In genomic region chr4:99574530-99575314, GRCh38 we compare ENCODE assay signal across 10 cellular contexts. TPM values are rescaled to one million over a fixed set of nuclear protein-coding genes. Genes with fewer than 3 reads are reported as not detected.
DNase-seq lines count a peak whose midpoint lies in the region; ATAC-seq and TF ChIP-seq lines count a peak whose summit lies in the region.
"Had no signal": no experiment of that assay in that cellular context is flagged by ENCODE, and none has a peak within 500 bp of the region (broad histone marks: within the 10 kb centered on the region; RNA-seq: fewer than 3 reads in every experiment).

Gene MTTP, plus strand, starts transcription at chr4:99574824. Its CDS starts 86 bp downstream, at chr4:99574910.

- peak within 1 kb of the TSS; percentile 10; the same call in 1 of the 2 replicates for H3K27ac ChIP-seq in MM.1S (ENCODE audit: low read length)
- no peak within 1 kb of the TSS for H3K27ac ChIP-seq in neuronal stem cell (replicated peaks; ENCODE audit: low read length)
- peak within 1 kb of the TSS in 4 of 8 donors; percentile 8 to 50 (median 48) for H3K27ac ChIP-seq in spleen
- H3K27ac ChIP-seq in PC-3 (ENCODE audit: low read length) = no peak within 1 kb of the TSS

- POLR2A ChIA-PET in PC-3 (lab: Charles Lee; ENCODE audit: unreplicated experiment) = no interaction called here

- H3K79me1 ChIP-seq in neuronal stem cell (ENCODE audit: low read depth, low read length) = no peaks in the 10 kb centered on the region

- H3K79me2 ChIP-seq in MM.1S (ENCODE audit: low read length) (no peaks in the 10 kb centered on the region), PC-3 (ENCODE audit: low read length) (no peaks in the 10 kb centered on the region)

- TF ChIP-seq CTCF in MM.1S (IDR thresholded peaks at IDR 0.05; ENCODE audit: low read length) = no peak
- TF ChIP-seq CTCF in spleen (IDR thresholded peaks at IDR 0.05 in 8 of 11, conservative IDR thresholded peaks at IDR 0.05 in 3 of 11) = no peak
- TF ChIP-seq CTCF in mesothelial cell of epicardium (IDR thresholded peaks at IDR 0.05; ENCODE audit: unreplicated experiment) = no peak
- TF ChIP-seq CTCF in PC-3 (conservative IDR thresholded peaks at IDR 0.05; ENCODE audit: low read depth, low read length) = no peak

- H3K23ac ChIP-seq in neuronal stem cell (ENCODE audit: low read depth, low read length, poor library complexity) = no peak within 1 kb of the TSS

- CTCF ChIA-PET in PC-3 (lab: Charles Lee) = no interaction called here

- H3K4me1 Mint-ChIP-seq in mesothelial cell of epicardium = no peaks in the 10 kb centered on the region

- no peak within 1 kb of the TSS for H2BK15ac ChIP-seq in neuronal stem cell (ENCODE audit: low read length)

- no peak within 1 kb of the TSS for H3K4ac ChIP-seq in neuronal stem cell (ENCODE audit: low read length)

- intact Hi-C loops in spleen (cut with DNase I; ENCODE audit: low total_unique reads) = no loop called here
- intact Hi-C loops in PC-3 (cut with micrococcal nuclease) = no loop called here

- H3K4me3 Mint-ChIP-seq in mesothelial cell of epicardium = no peak within 1 kb of the TSS

- H3K9ac ChIP-seq in MM.1S (ENCODE audit: low read length) (no peak within 1 kb of the TSS), neuronal stem cell (ENCODE audit: low read depth, low read length, poor library complexity) (no peak within 1 kb of the TSS), PC-3 (ENCODE audit: low read length) (no peak within 1 kb of the TSS)

- H3K9me2 ChIP-seq in MM.1S (replicated peaks; ENCODE audit: insufficient read depth, low read length) (no peaks in the 10 kb centered on the region), PC-3 (replicated peaks; ENCODE audit: low read length) (no peaks in the 10 kb centered on the region)

- WGBS in neuronal stem cell (ENCODE audit: extremely low coverage in 2 of 2, insufficient read length in 2 of 2, insufficient replicate concordance in 1 of 2), 2 donors = no CpG with 5 or more reads among the region's 3 CpGs
- 67 to 75% (median 71%) methylated on average over 3 of the region's 3 CpGs for WGBS in spleen, 5 donors

- H3K27ac Mint-ChIP-seq in mesothelial cell of epicardium = no peak within 1 kb of the TSS

- H2BK12ac ChIP-seq in neuronal stem cell (ENCODE audit: low read length) = no peak within 1 kb of the TSS

- H2BK120ac ChIP-seq in neuronal stem cell (ENCODE audit: low read depth, low read length) = no peak within 1 kb of the TSS

- H3K4me2 ChIP-seq in MM.1S (ENCODE audit: low read depth, low read length) (peak within 1 kb of the TSS; percentile 32), neuronal stem cell (ENCODE audit: insufficient read depth, low read length, poor library complexity, severe bottlenecking) (no peak within 1 kb of the TSS), PC-3 (ENCODE audit: low read length) (no peak within 1 kb of the TSS)

- H3K14ac ChIP-seq in neuronal stem cell (ENCODE audit: low read length) = no peak within 1 kb of the TSS

- H4K91ac ChIP-seq in neuronal stem cell (ENCODE audit: low read depth, low read length, poor library complexity) = no peak within 1 kb of the TSS

- H3K27me3 ChIP-seq in MM.1S (replicated peaks; ENCODE audit: insufficient read depth, low read length) = no peaks in the 10 kb centered on the region
- no peaks in the 10 kb centered on the region for H3K27me3 ChIP-seq in neuronal stem cell (ENCODE audit: control insufficient read depth in 3 of 3, insufficient read depth in 3 of 3, low read depth in 1 of 3, low read length in 3 of 3)
- H3K27me3 ChIP-seq in spleen (replicated peaks in 1 of 7) = peaks cover 0 to 4% (median 0%) of the 10 kb centered on the region in 7 donors
- H3K27me3 ChIP-seq in PC-3 (ENCODE audit: low read length) = peaks cover 15% of the 10 kb centered on the region

- H4K8ac ChIP-seq in neuronal stem cell (ENCODE audit: low read depth, low read length) = no peak within 1 kb of the TSS

- H3K4me1 ChIP-seq in MM.1S (ENCODE audit: low read length) (no peaks in the 10 kb centered on the region), neuronal stem cell (ENCODE audit: control insufficient read depth in 2 of 2, insufficient read depth in 1 of 2, low read depth in 1 of 2, low read length in 2 of 2) (peaks cover 0 to 12% of the 10 kb centered on the region in 2 donors), spleen (peaks cover 0 to 6% (median 0%) of the 10 kb centered on the region in 6 donors), PC-3 (ENCODE audit: insufficient read depth, low read length) (no peaks in the 10 kb centered on the region)

- no peak within 1 kb of the TSS for H3K18ac ChIP-seq in neuronal stem cell (ENCODE audit: low read length)

- no peak within 1 kb of the TSS for H2AK5ac ChIP-seq in neuronal stem cell (ENCODE audit: low read depth, low read length)

- H2AFZ ChIP-seq in MM.1S (ENCODE audit: low read length) (peak within 1 kb of the TSS; percentile 44), neuronal stem cell (ENCODE audit: low read length) (peak within 1 kb of the TSS; percentile 71), PC-3 (ENCODE audit: low read length) (no peak within 1 kb of the TSS)

- no peak for TF ChIP-seq POLR2A in spleen (IDR thresholded peaks at IDR 0.05)

- H4K20me1 ChIP-seq in MM.1S (ENCODE audit: insufficient read depth, low read length) (no peaks in the 10 kb centered on the region), PC-3 (ENCODE audit: low read length) (no peaks in the 10 kb centered on the region)

- ATAC-seq in GM18907 (IDR thresholded peaks at IDR 0.05; ENCODE audit: unreplicated experiment) (peak; percentile 85), HG02759 (IDR thresholded peaks at IDR 0.05; ENCODE audit: unreplicated experiment) (peak; percentile 81), PC-3 (no peak)

- no peaks in the 10 kb centered on the region for H3K36me3 Mint-ChIP-seq in mesothelial cell of epicardium

- H3K27me3 Mint-ChIP-seq in mesothelial cell of epicardium (ENCODE audit: low read depth) = peaks cover 30% of the 10 kb centered on the region

- H3K9me3 Mint-ChIP-seq in mesothelial cell of epicardium = no peaks in the 10 kb centered on the region

- no peaks in the 10 kb centered on the region for H3K9me3 ChIP-seq in MM.1S (replicated peaks; ENCODE audit: insufficient read depth, low read length)
- no peaks in the 10 kb centered on the region for H3K9me3 ChIP-seq in neuronal stem cell (replicated peaks in 1 of 2; ENCODE audit: control insufficient read depth in 2 of 2, insufficient read depth in 1 of 2, low read depth in 1 of 2, low read length in 2 of 2)
- no peaks in the 10 kb centered on the region for H3K9me3 ChIP-seq in spleen
- H3K9me3 ChIP-seq in PC-3 (ENCODE audit: low read length) = no peaks in the 10 kb centered on the region

- H2BK5ac ChIP-seq in neuronal stem cell (ENCODE audit: low read length) = no peak within 1 kb of the TSS

- no TSS peak for BruUV-seq in PC-3 (replicated peaks; lab: Mats Ljungman, UMichigan)

- H3K36me3 ChIP-seq in MM.1S (replicated peaks; ENCODE audit: insufficient read depth, low read length) = no peaks in the 10 kb centered on the region
- H3K36me3 ChIP-seq in neuronal stem cell (replicated peaks in 1 of 2; ENCODE audit: control insufficient read depth in 2 of 2, insufficient read depth in 2 of 2, low read length in 2 of 2) = no peaks in the 10 kb centered on the region
- no peaks in the 10 kb centered on the region for H3K36me3 ChIP-seq in spleen
- no peaks in the 10 kb centered on the region for H3K36me3 ChIP-seq in PC-3 (ENCODE audit: low read depth, low read length)

- H3F3A ChIP-seq in MM.1S (ENCODE audit: insufficient read depth, low read length) = no peaks in the 10 kb centered on the region
- no peaks in the 10 kb centered on the region for H3F3A ChIP-seq in PC-3 (ENCODE audit: low read length, unreplicated experiment)

- DNase-seq in MM.1S (peak; percentile 28), neuronal stem cell (ENCODE audit: low spot score) (no peak), spleen (no peak), hepatic stellate cell (ENCODE audit: low spot score) (no peak), mesothelial cell of epicardium (ENCODE audit: low spot score in 2 of 2, unreplicated experiment in 2 of 2) (no peak), PC-3 (no peak)
- DNase-seq: activated CD4-positive, CD25-positive, alpha-beta regulatory T cell treated with anti-CD3 and anti-CD28 coated beads, Interleukin-2, amount 50 U/mL, for 72 hours; NCI-H1417 treated with DMSO at 0.1 percent for 48 hours had no signal

- H3K4me3 ChIP-seq in MM.1S (ENCODE audit: low read length) = peak within 1 kb of the TSS; percentile 5; the same call in 1 of the 2 replicates
- peak within 1 kb of the TSS in 1 of 2 donors; percentile 42 for H3K4me3 ChIP-seq in neuronal stem cell (ENCODE audit: low read length in 2 of 2)
- no peak within 1 kb of the TSS for H3K4me3 ChIP-seq in spleen
- no peak within 1 kb of the TSS for H3K4me3 ChIP-seq in PC-3 (ENCODE audit: low read length)

RNA-seq across cellular contexts. Expression of gene MTTP, which starts in this region (rescaled TPM):
- polyA plus RNA-seq in neuronal stem cell (2013, experiment 1 of 2) = 0.29 TPM
- 0.33 TPM for polyA plus RNA-seq in neuronal stem cell (2013, experiment 2 of 2)
- total RNA-seq in spleen (under 1 TPM in 4 of 7 donors, not detected in 3; 0.07 to 0.97 (median 0.43) TPM), mesothelial cell of epicardium (0.43 to 0.75 TPM in 2 of 3 replicates, not detected in the other), PC-3 (2014; rRNA removed) (0.33 TPM in 1 of 2 replicates, not detected in the other)
- polyA plus RNA-seq in spleen = under 1 TPM; 0.09 to 0.12 (median 0.10) TPM
